Comparison of ENCODE assay signal across 24 cellular contexts in the genomic region with DNA sequence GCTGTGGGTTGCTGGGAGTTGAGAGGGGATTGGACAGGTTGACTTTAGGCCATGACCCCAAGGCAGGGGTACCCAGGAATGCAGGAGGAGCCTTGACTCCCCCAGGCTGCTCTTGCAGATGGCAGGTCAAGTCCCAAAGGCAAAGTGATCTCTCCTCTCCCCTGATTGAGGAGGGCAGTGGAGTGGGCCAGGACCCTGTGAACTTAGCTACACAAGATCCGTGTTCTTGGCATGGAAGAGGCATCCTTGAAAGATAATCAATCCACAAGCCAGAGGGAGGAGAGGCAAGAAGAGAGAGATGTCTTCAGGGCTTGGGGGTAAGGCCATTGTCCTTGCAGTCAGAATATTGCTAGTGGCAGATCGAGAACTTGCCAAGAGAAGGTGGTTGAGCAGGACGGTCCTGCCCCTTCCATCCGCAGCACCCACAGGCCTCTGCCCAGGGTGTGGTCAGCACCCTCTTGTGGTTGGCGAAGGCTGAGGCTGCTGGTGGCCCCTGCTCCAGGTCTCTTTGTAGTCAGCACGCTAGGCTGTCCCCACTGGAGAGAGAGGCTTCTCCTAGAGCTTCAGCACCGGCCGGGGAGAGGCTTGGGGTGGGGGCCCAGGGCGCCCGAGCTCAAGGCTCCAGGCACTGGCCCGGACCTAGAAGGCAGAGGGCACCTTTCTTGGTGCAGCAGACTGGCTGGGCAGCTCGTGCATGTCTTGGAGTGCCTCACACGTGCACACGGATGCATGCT. TPM values are rescaled to one million over a fixed set of nuclear protein-coding genes. Genes with fewer than 3 reads are reported as not detected.
"Had no signal": no experiment of that assay in that cellular context is flagged by ENCODE, and none has a peak within 500 bp of the region (broad histone marks: within the 10 kb centered on the region; RNA-seq: fewer than 3 reads in every experiment).

No MANE protein-coding gene starts in this region.

- ATAC-seq: heart left ventricle; naive thymus-derived CD4-positive, alpha-beta T cell; stimulated activated effector memory CD8-positive, alpha-beta T cell treated with anti-CD3 and anti-CD28 coated beads, Interleukin-12 subunit alpha, Interleukin-12 subunit beta, amount 100 ng/mL, for 72 hours; stimulated activated naive CD8-positive, alpha-beta T cell treated with anti-CD3 and anti-CD28 coated beads, Interleukin-15, amount 100 ng/mL, for 72 hours had no signal

- H3K27ac ChIP-seq: heart left ventricle, transverse colon, vagina had no signal

- DNase-seq: activated CD4-positive, alpha-beta memory T cell treated with anti-CD3 and anti-CD28 coated beads for 36 hours; activated CD4-positive, alpha-beta T cell treated with anti-CD3 and anti-CD28 coated beads for 4 hours; activated CD4-positive, CD25-positive, alpha-beta regulatory T cell; activated naive CD4-positive, alpha-beta T cell treated with anti-CD3 and anti-CD28 coated beads, Interleukin-2, amount 50 U/mL, for 16 hours; activated T-cell treated with anti-CD3 and anti-CD28 coated beads, Interleukin-2, amount 50 U/mL, for 48 hours; dermis blood vessel endothelial cell; effector CD8-positive, alpha-beta T cell; heart left ventricle; islet precursor cell; naive thymus-derived CD4-positive, alpha-beta T cell; retina; stimulated activated CD4-positive, alpha-beta T cell treated with anti-CD3 and anti-CD28 coated beads, Interleukin-12 subunit alpha, Interleukin-12 subunit beta, amount 100 ng/mL, for 4 hours; stimulated activated naive CD8-positive, alpha-beta T cell treated with anti-CD3 and anti-CD28 coated beads, Interleukin-15, amount 100 ng/mL, for 72 hours; T1000; transverse colon had no signal

- H3K9me3 Mint-ChIP-seq: activated CD4-positive, alpha-beta memory T cell treated with anti-CD3 and anti-CD28 coated beads for 36 hours; brain; naive thymus-derived CD4-positive, alpha-beta T cell; neural crest cell; stimulated activated effector memory CD8-positive, alpha-beta T cell treated with anti-CD3 and anti-CD28 coated beads, Interleukin-12 subunit alpha, Interleukin-12 subunit beta, amount 100 ng/mL, for 72 hours; stimulated activated naive CD8-positive, alpha-beta T cell treated with anti-CD3 and anti-CD28 coated beads, Interleukin-15, amount 100 ng/mL, for 72 hours had no signal

- H3K27me3 Mint-ChIP-seq: activated CD4-positive, alpha-beta memory T cell treated with anti-CD3 and anti-CD28 coated beads for 36 hours; brain; naive thymus-derived CD4-positive, alpha-beta T cell; stimulated activated naive CD8-positive, alpha-beta T cell treated with anti-CD3 and anti-CD28 coated beads, Interleukin-15, amount 100 ng/mL, for 72 hours had no signal

- H3K27me3 ChIP-seq: heart left ventricle, transverse colon, vagina had no signal

- H3K36me3 Mint-ChIP-seq: activated CD4-positive, alpha-beta memory T cell treated with anti-CD3 and anti-CD28 coated beads for 36 hours; naive thymus-derived CD4-positive, alpha-beta T cell; stimulated activated effector memory CD8-positive, alpha-beta T cell treated with anti-CD3 and anti-CD28 coated beads, Interleukin-12 subunit alpha, Interleukin-12 subunit beta, amount 100 ng/mL, for 72 hours had no signal

- H3K4me1 Mint-ChIP-seq: naive thymus-derived CD4-positive, alpha-beta T cell; stimulated activated effector memory CD8-positive, alpha-beta T cell treated with anti-CD3 and anti-CD28 coated beads, Interleukin-12 subunit alpha, Interleukin-12 subunit beta, amount 100 ng/mL, for 72 hours; stimulated activated naive CD8-positive, alpha-beta T cell treated with anti-CD3 and anti-CD28 coated beads, Interleukin-15, amount 100 ng/mL, for 72 hours had no signal

- H3K4me3 Mint-ChIP-seq: activated CD4-positive, alpha-beta memory T cell treated with anti-CD3 and anti-CD28 coated beads for 36 hours; brain; naive thymus-derived CD4-positive, alpha-beta T cell; neural crest cell; stimulated activated effector memory CD8-positive, alpha-beta T cell treated with anti-CD3 and anti-CD28 coated beads, Interleukin-12 subunit alpha, Interleukin-12 subunit beta, amount 100 ng/mL, for 72 hours; stimulated activated naive CD8-positive, alpha-beta T cell treated with anti-CD3 and anti-CD28 coated beads, Interleukin-15, amount 100 ng/mL, for 72 hours had no signal

- H3K9me3 ChIP-seq: heart left ventricle, transverse colon, vagina had no signal

- H3K4me3 ChIP-seq: heart left ventricle, lung, transverse colon, vagina had no signal

- H3K27ac Mint-ChIP-seq: activated CD4-positive, alpha-beta memory T cell treated with anti-CD3 and anti-CD28 coated beads for 36 hours; brain; naive thymus-derived CD4-positive, alpha-beta T cell; progenitor cell of endocrine pancreas; stimulated activated effector memory CD8-positive, alpha-beta T cell treated with anti-CD3 and anti-CD28 coated beads, Interleukin-12 subunit alpha, Interleukin-12 subunit beta, amount 100 ng/mL, for 72 hours; stimulated activated naive CD8-positive, alpha-beta T cell treated with anti-CD3 and anti-CD28 coated beads, Interleukin-15, amount 100 ng/mL, for 72 hours had no signal

- H3K4me1 ChIP-seq: heart left ventricle, transverse colon, vagina had no signal

- H3K36me3 ChIP-seq: heart left ventricle, transverse colon, vagina had no signal

RNA-seq across cellular contexts. Expression of gene KCNC1, which starts 45.4 kb away (rescaled TPM):
- total RNA-seq: activated CD4-positive, alpha-beta memory T cell treated with anti-CD3 and anti-CD28 coated beads for 36 hours; aorta; dermis blood vessel endothelial cell; lung; naive thymus-derived CD4-positive, alpha-beta T cell; omental fat pad; T-helper 1 cell treated with Interleukin-12 subunit alpha and Interleukin-12 subunit beta and Interleukin-4 antibody, amounts not matched to agents 30 ng/mL and 1 ng/mL, for 36 hours had no signal
- polyA plus RNA-seq: aorta; heart left ventricle; naive thymus-derived CD4-positive, alpha-beta T cell had no signal
